1 cellular context compared by ENCODE assay signal in the genomic region with DNA sequence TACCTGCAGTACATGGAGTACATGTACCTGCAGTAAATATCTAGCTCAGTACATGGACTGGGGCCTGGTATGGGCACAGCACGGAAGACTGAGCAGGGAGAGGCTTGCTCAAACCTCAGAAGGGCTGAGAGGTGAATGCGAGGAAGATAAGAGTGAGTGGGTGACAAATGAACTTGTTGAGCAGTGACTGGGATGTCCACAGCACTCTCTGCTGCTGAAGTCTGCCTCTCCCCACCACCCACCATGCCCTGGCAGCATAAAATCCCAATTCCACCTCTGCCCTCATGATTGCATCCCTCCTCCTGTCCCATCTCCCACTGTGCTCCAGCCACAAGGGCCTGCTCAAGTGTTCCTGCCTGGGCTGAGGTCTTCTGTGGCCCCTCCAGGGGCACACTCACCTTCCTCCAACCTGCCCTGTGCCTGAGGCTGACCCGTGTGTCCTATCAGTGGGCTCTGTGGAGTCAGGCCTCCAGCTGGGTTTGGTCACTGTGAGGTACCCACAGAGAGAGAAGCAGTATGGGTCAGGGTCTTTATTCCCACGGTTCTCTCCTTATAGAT.
TF ChIP-seq lines count a peak whose summit lies in the region.

No MANE protein-coding gene starts in this region.

TF ChIP-seq in HEK293, 187 proteins besides CTCF, POLR2A, EP300 and RAD21 (continued from another document):
- TF ChIP-seq EGR2 (tag by site-specific recombination; IDR thresholded peaks at IDR 0.05; ENCODE audit: low read depth), result peak; percentile 94
- peak; percentile 67 for TF ChIP-seq ZIC2 (tag by site-specific recombination; IDR thresholded peaks at IDR 0.05)
- TF ChIP-seq ZFHX2 (tag by site-specific recombination; conservative IDR thresholded peaks at IDR 0.05), result peak; percentile 89
